ENCODE assay signal across 25 cellular contexts in the genomic region with DNA sequence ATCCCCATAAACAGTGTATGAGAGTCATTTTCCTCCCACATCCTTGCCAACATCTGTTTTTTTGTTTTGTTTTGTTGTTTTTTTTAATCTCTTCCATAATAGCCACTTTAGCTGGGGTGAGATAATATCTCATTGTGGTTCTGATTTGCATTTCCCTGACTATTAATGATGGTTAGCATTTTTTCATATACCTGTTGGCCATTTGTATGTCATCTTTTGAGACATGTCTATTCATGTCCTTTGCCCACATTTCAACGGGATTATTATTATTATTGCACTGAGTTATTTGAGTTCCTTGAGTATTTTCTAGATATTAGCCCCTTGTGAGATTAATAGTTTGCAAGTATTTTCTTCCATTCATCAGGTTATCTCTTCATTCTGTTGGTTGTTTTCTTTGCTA.
DNase-seq lines count a peak whose midpoint lies in the region; ATAC-seq, FAIRE-seq and TF ChIP-seq lines count a peak whose summit lies in the region.
"Had no signal": no experiment of that assay in that cellular context is flagged by ENCODE, and none has a peak within 500 bp of the region (broad histone marks: within the 10 kb centered on the region; RNA-seq: fewer than 3 reads in every experiment).

No MANE protein-coding gene starts in this region.

- TF ChIP-seq EP300 in K562 (IDR thresholded peaks at IDR 0.05; ENCODE audit: low read length), result no peak

- H3K36me3 ChIP-seq in HEK293 (ENCODE audit: control insufficient read depth in 2 of 2, insufficient read depth in 1 of 2, low read length in 2 of 2), result no peaks in the 10 kb centered on the region
- no peaks in the 10 kb centered on the region for H3K36me3 ChIP-seq in K562 (ENCODE audit: control insufficient read depth, insufficient read depth, low read length)
- H3K36me3 ChIP-seq: BE2C, BLaER1 had no signal

- DNase-seq in K562 (ENCODE audit: extremely low read depth in 1 of 4, low spot score in 3 of 4) (no peak), fibroblast of villous mesenchyme (ENCODE audit: low read depth) (peak; percentile 33), NCI-H2081 (lab: John Stamatoyannopoulos, UW) (no peak), DMS79 (lab: John Stamatoyannopoulos, UW) (no peak), kidney tubule cell (ENCODE audit: low spot score) (no peak)
- DNase-seq in activated CD4-positive, alpha-beta T cell treated with anti-CD3 and anti-CD28 coated beads for 48 hours, result no peak
- DNase-seq: 8988T; ACHN; BE2C; C1 segment of cervical spinal cord; Caco-2; Calu3; CD4-positive, CD25-positive, alpha-beta regulatory T cell; CD8-positive, alpha-beta T cell; DND-41; EL; GDM1 had no signal

- no peak overlapping the region for H3K27ac ChIP-seq in HEK293 (ENCODE audit: extremely low read depth, low read depth, low read length)
- no peak overlapping the region for H3K27ac ChIP-seq in K562 (ENCODE audit: extremely low read depth, low read depth, low read length)
- H3K27ac ChIP-seq: BLaER1 had no signal

- no peak overlapping the region for H3K9ac ChIP-seq in K562 (ENCODE audit: insufficient read depth in 1 of 2, low read depth in 2 of 2, low read length in 2 of 2)
- H3K9ac ChIP-seq: BLaER1 had no signal

- no peak for ATAC-seq in K562
- ATAC-seq: CD8-positive, alpha-beta T cell; GM12878 had no signal

- H4K20me1 ChIP-seq in K562 (replicated peaks; ENCODE audit: control insufficient read depth, insufficient read depth, low read length), result no peaks in the 10 kb centered on the region
- H4K20me1 ChIP-seq: BLaER1 had no signal

- no peak overlapping the region for H3K4me2 ChIP-seq in K562 (ENCODE audit: insufficient read depth, low read length)
- H3K4me2 ChIP-seq: BLaER1 had no signal

- TF ChIP-seq CTCF in HEK293 (tag by site-specific recombination; IDR thresholded peaks at IDR 0.05) (no peak), K562 (IDR thresholded peaks at IDR 0.05 in 2 of 3, conservative IDR thresholded peaks at IDR 0.05 in 1 of 3; ENCODE audit: insufficient read depth in 2 of 3, low read depth in 1 of 3, low read length in 3 of 3) (no peak), fibroblast of villous mesenchyme (IDR thresholded peaks at IDR 0.05; ENCODE audit: insufficient read depth, low read depth, low read length) (no peak)

- H3K9me3 ChIP-seq in HEK293 (ENCODE audit: control insufficient read depth, insufficient read depth, low read depth, low read length), result no peaks in the 10 kb centered on the region
- H3K9me3 ChIP-seq in K562 (replicated peaks; ENCODE audit: control insufficient read depth, insufficient read depth, low read depth, low read length), result peaks cover 5% of the 10 kb centered on the region
- H3K9me3 ChIP-seq: BE2C had no signal

- no peaks in the 10 kb centered on the region for H3K79me2 ChIP-seq in K562 (ENCODE audit: control insufficient read depth, insufficient read depth, low read length)

- BruUV-seq in K562 (replicated peaks; lab: Mats Ljungman, UMichigan), result no TSS peak

- no peaks in the 10 kb centered on the region for H3K27me3 ChIP-seq in K562 (ENCODE audit: control insufficient read depth in 2 of 2, insufficient read depth in 2 of 2, low read length in 2 of 2)
- H3K27me3 ChIP-seq: BE2C, BLaER1 had no signal

- FAIRE-seq in K562 (lab: Jason Lieb, UNC) (no peak), endometrium (lab: Jason Lieb, UNC) (peak; percentile 98)
- FAIRE-seq: A204.1, GM12878, GM12892, GM18507, GM19239 had no signal

- POLR2A ChIA-PET in HEK293 (lab: Yijun Ruan, JAX), result no interaction called here
- POLR2A ChIA-PET in K562 (lab: Yijun Ruan, JAX), result no interaction called here

- no peaks in the 10 kb centered on the region for H3K4me1 ChIP-seq in HEK293 (ENCODE audit: control insufficient read depth, insufficient read depth, low read length)
- peaks cover 4 to 25% of the 10 kb centered on the region in 2 experiments; a peak in 4 of 5 replicates for H3K4me1 ChIP-seq in K562 (replicated peaks in 1 of 2; ENCODE audit: control insufficient read depth in 2 of 2, insufficient read depth in 2 of 2, low read length in 2 of 2)
- H3K4me1 ChIP-seq: Caco-2 had no signal

- 81% methylated on average over 1 of the region's 1 CpG for WGBS in K562 (ENCODE audit: insufficient coverage, low coverage, missing lambda C conversion rate)

- no peak for TF ChIP-seq RAD21 in K562 (CRISPR knock-in tag; conservative IDR thresholded peaks at IDR 0.05 in 1 of 2, IDR thresholded peaks at IDR 0.05 in 1 of 2)

- in situ Hi-C loops in K562 (cut with MboI), result no loop called here

- no peak overlapping the region for H2AFZ ChIP-seq in K562 (ENCODE audit: low read depth, low read length)

- H3K9me1 ChIP-seq in K562 (ENCODE audit: control insufficient read depth, insufficient read depth, low read length), result no peaks in the 10 kb centered on the region

- no peak for TF ChIP-seq POLR2A in K562 (conservative IDR thresholded peaks at IDR 0.05)

- H3K4me3 ChIP-seq in HEK293 (ENCODE audit: low read depth, low read length), result no peak overlapping the region
- no peak overlapping the region for H3K4me3 ChIP-seq in K562
- no peak overlapping the region for H3K4me3 ChIP-seq in fibroblast of villous mesenchyme (ENCODE audit: low read depth, low read length)
- H3K4me3 ChIP-seq: BLaER1, GM12878 had no signal

- intact Hi-C loops in K562 (cut with micrococcal nuclease), result loop anchor here (5.0 to 10.0 kb wide), 3 partner anchors 78 to 748 kb away; partner anchors contain the start of gene TRIB2

- CTCF ChIA-PET in HEK293 (lab: Yijun Ruan, JAX) (interaction anchor here (0.6 kb wide), 1 partner anchor 62 kb away, joined by 3 read pairs; no protein-coding TSS in a partner anchor), K562 (lab: Yijun Ruan, JAX; ENCODE audit: low intra/inter-chr PET ratio) (no interaction called here)

TF ChIP-seq in HEK293, 187 proteins besides CTCF, POLR2A, EP300 and RAD21:
- TF ChIP-seq, protein P1, sequence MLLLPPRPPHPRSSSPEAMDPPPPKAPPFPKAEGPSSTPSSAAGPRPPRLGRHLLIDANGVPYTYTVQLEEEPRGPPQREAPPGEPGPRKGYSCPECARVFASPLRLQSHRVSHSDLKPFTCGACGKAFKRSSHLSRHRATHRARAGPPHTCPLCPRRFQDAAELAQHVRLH (tag by site-specific recombination; IDR thresholded peaks at IDR 0.05), result no peak
- TF ChIP-seq SCRT2 (tag by site-specific recombination; IDR thresholded peaks at IDR 0.05) (peak; percentile 21; the same call in 1 of the 2 replicates), ZNF558 (tag by site-specific recombination; IDR thresholded peaks at IDR 0.05) (peak; percentile 70; the same call in 1 of the 2 replicates)

TF ChIP-seq in K562, 482 proteins besides CTCF, POLR2A, EP300 and RAD21:
- TF ChIP-seq, protein P2, sequence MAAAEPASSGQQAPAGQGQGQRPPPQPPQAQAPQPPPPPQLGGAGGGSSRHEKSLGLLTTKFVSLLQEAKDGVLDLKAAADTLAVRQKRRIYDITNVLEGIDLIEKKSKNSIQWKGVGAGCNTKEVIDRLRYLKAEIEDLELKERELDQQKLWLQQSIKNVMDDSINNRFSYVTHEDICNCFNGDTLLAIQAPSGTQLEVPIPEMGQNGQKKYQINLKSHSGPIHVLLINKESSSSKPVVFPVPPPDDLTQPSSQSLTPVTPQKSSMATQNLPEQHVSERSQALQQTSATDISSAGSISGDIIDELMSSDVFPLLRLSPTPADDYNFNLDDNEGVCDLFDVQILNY (CRISPR knock-in tag; IDR thresholded peaks at IDR 0.05), result no peak
- 0 out of 2 replicates have a peak, but pooled peaks have one; percentile 44 for TF ChIP-seq HBP1 (CRISPR knock-in tag; IDR thresholded peaks at IDR 0.05)
TF ChIP-seq in K562: peak in this region for 1.
